In the genomic region with DNA sequence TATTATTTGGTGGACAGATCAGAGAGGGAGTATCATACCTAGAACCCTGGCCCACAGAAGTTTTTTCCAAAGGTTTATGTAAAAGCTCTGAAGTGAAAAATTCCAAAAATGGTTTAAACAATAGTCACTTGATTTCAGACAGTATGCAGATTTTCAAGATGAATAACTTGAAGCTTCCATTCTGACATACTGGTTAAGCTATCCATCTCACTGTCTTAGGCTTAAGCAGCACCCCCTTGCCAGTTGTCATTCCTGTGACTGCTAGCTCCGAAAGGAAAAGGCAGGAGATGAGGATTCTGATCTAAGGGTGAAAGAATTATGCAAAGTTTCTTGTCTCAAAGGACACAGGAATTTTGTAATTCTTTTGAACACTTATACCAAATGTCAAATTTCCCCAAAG, we compare ENCODE assay signal across 22 cellular contexts.
"Had no signal": no experiment of that assay in that cellular context is flagged by ENCODE, and none has a peak within 500 bp of the region (broad histone marks: within the 10 kb centered on the region; RNA-seq: fewer than 3 reads in every experiment).

No MANE protein-coding gene starts in this region.

- H3K27ac Mint-ChIP-seq: activated CD8-positive, alpha-beta T cell treated with anti-CD3 and anti-CD28 coated beads for 36 hours; dendritic cell treated with granulocyte-macrophage colony-stimulating factor and Interleukin-4, amounts not matched to agents 40 ng/mL and 50 ng/mL, for 4 days; immature natural killer cell; type B pancreatic cell; WTC11 had no signal

- H3K27ac ChIP-seq: brain microvascular endothelial cell, foreskin keratinocyte had no signal

- H3K4me2 ChIP-seq: smooth muscle cell had no signal

- H3K27me3 ChIP-seq: brain microvascular endothelial cell, foreskin keratinocyte, right atrium auricular region had no signal

- DNase-seq: activated CD4-positive, alpha-beta T cell treated with anti-CD3 and anti-CD28 coated beads for 48 hours; activated CD8-positive, alpha-beta T cell treated with anti-CD3 and anti-CD28 coated beads for 36 hours; activated effector memory CD4-positive, alpha-beta T cell treated with Interleukin-2 at 50 U/mL for 16 hours; activated naive CD4-positive, alpha-beta T cell treated with anti-CD3 and anti-CD28 coated beads, Interleukin-2, amount 50 U/mL, for 16 hours; activated T-cell treated with anti-CD3 and anti-CD28 coated beads, Interleukin-2, amount 50 U/mL, for 4 hours; brain microvascular endothelial cell; effector memory CD4-positive, alpha-beta T cell; foreskin keratinocyte; head of caudate nucleus; immature natural killer cell; left colon; naive thymus-derived CD8-positive, alpha-beta T cell; stimulated activated CD4-positive, alpha-beta T cell treated with anti-CD3 and anti-CD28 coated beads, Interleukin-4, amount 100 ng/mL, for 4 hours; stimulated activated CD8-positive, alpha-beta memory T cell treated with anti-CD3 and anti-CD28 coated beads, Interleukin-4, amount 100 ng/mL, for 48 hours; stimulated activated naive CD8-positive, alpha-beta T cell treated with anti-CD3 and anti-CD28 coated beads, Interleukin-15, Interleukin-2, amounts not matched to agents 100 U/mL and 50 U/mL, for 24 hours had no signal

- H3K36me3 Mint-ChIP-seq: immature natural killer cell; naive thymus-derived CD8-positive, alpha-beta T cell; type B pancreatic cell; WTC11 had no signal

- ATAC-seq: activated CD8-positive, alpha-beta T cell treated with anti-CD3 and anti-CD28 coated beads for 36 hours; activated T-cell treated with anti-CD3 and anti-CD28 coated beads, Interleukin-2, amount 50 U/mL, for 4 hours; foreskin keratinocyte; left colon; naive thymus-derived CD8-positive, alpha-beta T cell; stimulated activated naive CD8-positive, alpha-beta T cell treated with anti-CD3 and anti-CD28 coated beads, Interleukin-15, Interleukin-2, amounts not matched to agents 100 U/mL and 50 U/mL, for 24 hours; WTC11 had no signal

- H3K4me3 Mint-ChIP-seq: activated CD8-positive, alpha-beta T cell treated with anti-CD3 and anti-CD28 coated beads for 36 hours; activated T-cell treated with anti-CD3 and anti-CD28 coated beads, Interleukin-2, amount 50 U/mL, for 4 hours; dendritic cell treated with granulocyte-macrophage colony-stimulating factor and Interleukin-4, amounts not matched to agents 40 ng/mL and 50 ng/mL, for 4 days; immature natural killer cell; naive thymus-derived CD8-positive, alpha-beta T cell; type B pancreatic cell; WTC11 had no signal

- H3K9me3 Mint-ChIP-seq: activated T-cell treated with anti-CD3 and anti-CD28 coated beads, Interleukin-2, amount 50 U/mL, for 4 hours; dendritic cell treated with granulocyte-macrophage colony-stimulating factor and Interleukin-4, amounts not matched to agents 40 ng/mL and 50 ng/mL, for 4 days; immature natural killer cell; naive thymus-derived CD8-positive, alpha-beta T cell; type B pancreatic cell; WTC11 had no signal

- FAIRE-seq: TTC549 had no signal

- H3K27me3 Mint-ChIP-seq: type B pancreatic cell had no signal

- H3K4me3 ChIP-seq: lung, right atrium auricular region, smooth muscle cell had no signal

- H3K9me3 ChIP-seq: right atrium auricular region had no signal

- H3K4me1 Mint-ChIP-seq: immature natural killer cell; naive thymus-derived CD8-positive, alpha-beta T cell had no signal

- H3K36me3 ChIP-seq: brain microvascular endothelial cell, right atrium auricular region had no signal
